In genomic region chr1:207205613-207206009, GRCh38 we compare ENCODE assay signal across 1 cellular context.
TF ChIP-seq lines count a peak whose summit lies in the region.

No MANE protein-coding gene starts in this region.

TF ChIP-seq in SK-N-SH, 30 proteins besides CTCF, POLR2A, EP300 and RAD21 (continued from another document):
- TF ChIP-seq ZBTB33 (IDR thresholded peaks at IDR 0.05; ENCODE audit: borderline replicate concordance, low read depth) (no peak), GABPA (IDR thresholded peaks at IDR 0.05; ENCODE audit: low read depth) (no peak), GATA2 (CRISPR knock-in tag; IDR thresholded peaks at IDR 0.05) (no peak), YY1 (IDR thresholded peaks at IDR 0.05; ENCODE audit: low read depth) (no peak), RCOR1 (IDR thresholded peaks at IDR 0.05; ENCODE audit: low read length) (no peak)
